ENCODE assay signal across 1 cellular context in genomic region chr9:95017661-95018060, GRCh38.
TF ChIP-seq lines count a peak whose summit lies in the region.

No MANE protein-coding gene starts in this region.

TF ChIP-seq in WTC11, 78 proteins besides CTCF, POLR2A, EP300 and RAD21 (continued from another document):
- TF ChIP-seq, protein P1, sequence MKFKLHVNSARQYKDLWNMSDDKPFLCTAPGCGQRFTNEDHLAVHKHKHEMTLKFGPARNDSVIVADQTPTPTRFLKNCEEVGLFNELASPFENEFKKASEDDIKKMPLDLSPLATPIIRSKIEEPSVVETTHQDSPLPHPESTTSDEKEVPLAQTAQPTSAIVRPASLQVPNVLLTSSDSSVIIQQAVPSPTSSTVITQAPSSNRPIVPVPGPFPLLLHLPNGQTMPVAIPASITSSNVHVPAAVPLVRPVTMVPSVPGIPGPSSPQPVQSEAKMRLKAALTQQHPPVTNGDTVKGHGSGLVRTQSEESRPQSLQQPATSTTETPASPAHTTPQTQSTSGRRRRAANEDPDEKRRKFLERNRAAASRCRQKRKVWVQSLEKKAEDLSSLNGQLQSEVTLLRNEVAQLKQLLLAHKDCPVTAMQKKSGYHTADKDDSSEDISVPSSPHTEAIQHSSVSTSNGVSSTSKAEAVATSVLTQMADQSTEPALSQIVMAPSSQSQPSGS (CRISPR knock-in tag; IDR thresholded peaks at IDR 0.05; ENCODE audit: borderline replicate concordance, low read depth) = no peak
TF ChIP-seq in WTC11: peak in this region for 0.
